In the genomic region with DNA sequence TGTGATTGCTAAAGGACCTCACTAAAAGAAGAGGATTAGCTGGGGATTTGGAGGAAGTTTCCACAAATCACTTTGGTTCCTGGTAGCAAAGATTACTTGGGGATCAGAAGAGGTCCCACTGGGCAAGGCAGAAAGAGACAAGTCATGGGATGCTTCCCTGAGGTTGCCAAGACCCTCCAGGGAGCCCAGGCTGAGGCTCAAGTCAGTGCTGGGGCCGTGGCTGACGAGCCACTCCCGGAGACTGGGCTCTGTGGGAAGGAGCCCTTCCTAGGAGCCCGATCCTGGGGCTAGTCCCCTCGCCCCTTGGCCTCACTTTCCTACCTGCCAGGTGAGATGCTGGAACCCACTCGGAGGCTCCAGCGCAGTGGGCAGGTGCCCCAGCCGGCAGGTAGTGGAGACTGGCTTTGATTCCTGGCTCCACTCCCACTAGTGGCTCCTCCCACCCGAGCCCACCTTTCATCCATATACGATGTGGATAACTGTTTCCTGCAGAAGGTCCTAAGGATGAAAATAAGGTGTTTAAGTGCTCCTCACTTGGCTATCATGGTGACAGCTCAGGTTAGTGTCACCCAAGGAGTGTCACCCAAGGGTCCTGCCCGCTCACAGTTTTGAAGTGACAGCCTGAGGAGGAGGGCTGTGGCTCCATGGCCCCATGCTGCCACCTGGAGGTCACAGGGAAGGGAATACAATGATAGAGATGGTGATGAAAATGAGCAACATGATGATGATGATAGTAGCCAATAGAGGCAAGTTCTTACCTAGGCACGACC, we compare ENCODE assay signal across 8 cellular contexts.
DNase-seq lines count a peak whose midpoint lies in the region; TF ChIP-seq lines count a peak whose summit lies in the region.

No MANE protein-coding gene starts in this region.

- no peak overlapping the region for H3K4me2 ChIP-seq in GM23248 (ENCODE audit: unreplicated experiment)

- peak; percentile 16 to 46 for DNase-seq in AML-193 (lab: John Stamatoyannopoulos, UW)
- peak; percentile 77 for DNase-seq in GM23248
- peak; percentile 31 for DNase-seq in NCI-H2107 treated with DMSO at 0.1 percent for 48 hours (lab: John Stamatoyannopoulos, UW; ENCODE audit: unreplicated experiment)
- peak; percentile 92 for DNase-seq in WERI-Rb-1
- DNase-seq in breast epithelium (ENCODE audit: low spot score in 2 of 2): peak; percentile 60 to 61
- DNase-seq in kidney epithelial cell (ENCODE audit: low read depth): no peak
- peak; percentile 66 for DNase-seq in stimulated activated CD4-positive, alpha-beta T cell treated with anti-CD3 and anti-CD28 coated beads, Interleukin-2, amount 100 ng/mL, for 4 hours (ENCODE audit: low read depth)
- no peak for DNase-seq in cortex of kidney (lab: John Stamatoyannopoulos, UW)

- H4K20me1 ChIP-seq in GM23248 (ENCODE audit: insufficient read depth): no peaks in the 10 kb centered on the region

- H2AFZ ChIP-seq in GM23248: no peak overlapping the region

- intact Hi-C loops in breast epithelium (cut with DNase I; ENCODE audit: low total_unique reads): no loop called here

- no peaks in the 10 kb centered on the region for H3K27me3 ChIP-seq in GM23248 (replicated peaks; ENCODE audit: insufficient read depth)
- no peaks in the 10 kb centered on the region for H3K27me3 ChIP-seq in WERI-Rb-1 (ENCODE audit: insufficient read depth, low read depth, severe bottlenecking)
- H3K27me3 ChIP-seq in breast epithelium: no peaks in the 10 kb centered on the region
- no peaks in the 10 kb centered on the region for H3K27me3 ChIP-seq in kidney epithelial cell (ENCODE audit: control insufficient read depth, insufficient read depth, low read length)

- no peak overlapping the region for H3K9ac ChIP-seq in GM23248

- 38 to 43% methylated on average over 12 of the region's 12 CpGs for WGBS in GM23248 (ENCODE audit: low coverage in 1 of 2, low lambda C conversion rate in 2 of 2, missing lambda C conversion rate in 2 of 2), 2 experiments

- H3K9me3 ChIP-seq in GM23248 (ENCODE audit: low read depth) (peaks cover 7% of the 10 kb centered on the region), WERI-Rb-1 (ENCODE audit: severe bottlenecking) (peaks cover 15% of the 10 kb centered on the region), breast epithelium (peaks cover 0 to 15% of the 10 kb centered on the region in 2 donors)

- no peaks in the 10 kb centered on the region for H3K9me2 ChIP-seq in GM23248 (ENCODE audit: insufficient read depth)

- H3K4me3 ChIP-seq in GM23248 (no peak overlapping the region), WERI-Rb-1 (ENCODE audit: low read depth, low read length) (peak overlapping the region; percentile 31), breast epithelium (no peak overlapping the region), kidney epithelial cell (ENCODE audit: low read depth, low read length) (no peak overlapping the region)

- no peaks in the 10 kb centered on the region for H3K36me3 ChIP-seq in GM23248 (ENCODE audit: low read depth)
- no peaks in the 10 kb centered on the region for H3K36me3 ChIP-seq in WERI-Rb-1
- no peaks in the 10 kb centered on the region for H3K36me3 ChIP-seq in breast epithelium
- no peaks in the 10 kb centered on the region for H3K36me3 ChIP-seq in kidney epithelial cell (ENCODE audit: control insufficient read depth, insufficient read depth, low read length)

- no peaks in the 10 kb centered on the region for H3K79me2 ChIP-seq in GM23248 (ENCODE audit: insufficient read depth)

- in situ Hi-C loops in GM23248 (cut with MboI): loop anchor here (10.0 kb wide), 2 partner anchors 502 to 542 kb away; no protein-coding TSS in a partner anchor

- TF ChIP-seq CTCF in WERI-Rb-1 (IDR thresholded peaks at IDR 0.05; ENCODE audit: low read depth, low read length) (peak; percentile 86), breast epithelium (IDR thresholded peaks at IDR 0.05) (peak; percentile 45 to 88 (median 69)), kidney epithelial cell (IDR thresholded peaks at IDR 0.05; ENCODE audit: insufficient read depth, low read length, poor library complexity, severe bottlenecking) (peak; percentile 84)

- H3K27ac ChIP-seq in GM23248 (no peak overlapping the region), WERI-Rb-1 (peak overlapping the region; percentile 65), breast epithelium (peak overlapping the region in 1 of 2 donors; percentile 20)

- peaks cover 7% of the 10 kb centered on the region for H3F3A ChIP-seq in GM23248 (ENCODE audit: insufficient read depth)

- TF ChIP-seq POLR2A in breast epithelium (IDR thresholded peaks at IDR 0.05): no peak

- no peaks in the 10 kb centered on the region for H3K4me1 ChIP-seq in GM23248 (ENCODE audit: insufficient read depth)
- no peaks in the 10 kb centered on the region for H3K4me1 ChIP-seq in breast epithelium

Comparison
In these comparisons a context has a peak if more than half of its experiments do, and no peak if none do; other contexts are left out.
1. DNase-seq: peak in AML-193 (2 of 2), GM23248 (single experiment), NCI-H2107 treated with DMSO at 0.1 percent for 48 hours (single experiment), WERI-Rb-1 (single experiment), breast epithelium (2 of 2) and stimulated activated CD4-positive, alpha-beta T cell treated with anti-CD3 and anti-CD28 coated beads, Interleukin-2, amount 100 ng/mL, for 4 hours (single experiment); none in kidney epithelial cell (single experiment) and cortex of kidney (single experiment).
2. Peak in every context shown above with its lines, with median percentiles within 50 percentile points of each other: CTCF ChIP-seq.